In the genomic region with DNA sequence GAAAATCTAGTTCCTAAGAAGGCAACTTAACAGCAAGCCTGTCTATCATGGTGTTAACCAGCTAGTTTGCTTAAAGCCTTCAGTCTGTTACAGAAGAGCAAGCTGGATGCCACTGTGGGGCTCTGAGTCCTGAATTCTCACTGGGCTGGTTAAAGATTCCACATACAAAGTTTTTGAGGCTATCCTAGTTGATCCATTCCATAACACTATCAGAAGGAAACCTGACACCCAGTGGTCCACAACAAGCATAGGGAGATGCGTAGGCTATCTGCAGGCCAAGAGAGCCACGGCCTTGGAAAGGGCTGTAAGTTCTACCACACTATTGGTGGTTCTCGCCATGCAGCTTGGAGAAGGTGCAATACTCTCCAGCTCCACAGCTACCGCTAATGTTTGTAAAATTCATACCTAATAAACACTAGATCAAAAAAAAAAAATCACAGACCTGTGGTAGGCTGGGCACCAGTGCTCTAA, we compare ENCODE assay signal across 2 cellular contexts.
TF ChIP-seq lines count a peak whose summit lies in the region.

No MANE protein-coding gene starts in this region.

TF ChIP-seq in SK-N-SH treated with all-trans-retinoic acid at 6 μM for 48 hours, 23 proteins besides CTCF, POLR2A, EP300 and RAD21:
- no peak for TF ChIP-seq ZFP30 (CRISPR knock-in tag; IDR thresholded peaks at IDR 0.05)
- TF ChIP-seq ZFP3 (CRISPR knock-in tag; IDR thresholded peaks at IDR 0.05): no peak
- TF ChIP-seq TCF4 (CRISPR knock-in tag; IDR thresholded peaks at IDR 0.05; ENCODE audit: borderline replicate concordance): no peak
- TF ChIP-seq ISL1 (CRISPR knock-in tag; IDR thresholded peaks at IDR 0.05): no peak
- TF ChIP-seq, protein P1, sequence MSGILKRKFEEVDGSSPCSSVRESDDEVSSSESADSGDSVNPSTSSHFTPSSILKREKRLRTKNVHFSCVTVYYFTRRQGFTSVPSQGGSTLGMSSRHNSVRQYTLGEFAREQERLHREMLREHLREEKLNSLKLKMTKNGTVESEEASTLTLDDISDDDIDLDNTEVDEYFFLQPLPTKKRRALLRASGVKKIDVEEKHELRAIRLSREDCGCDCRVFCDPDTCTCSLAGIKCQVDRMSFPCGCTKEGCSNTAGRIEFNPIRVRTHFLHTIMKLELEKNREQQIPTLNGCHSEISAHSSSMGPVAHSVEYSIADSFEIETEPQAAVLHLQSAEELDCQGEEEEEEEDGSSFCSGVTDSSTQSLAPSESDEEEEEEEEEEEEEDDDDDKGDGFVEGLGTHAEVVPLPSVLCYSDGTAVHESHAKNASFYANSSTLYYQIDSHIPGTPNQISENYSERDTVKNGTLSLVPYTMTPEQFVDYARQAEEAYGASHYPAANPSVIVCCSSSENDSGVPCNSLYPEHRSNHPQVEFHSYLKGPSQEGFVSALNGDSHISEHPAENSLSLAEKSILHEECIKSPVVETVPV (CRISPR knock-in tag; IDR thresholded peaks at IDR 0.05): no peak
- no peak for TF ChIP-seq RARB (CRISPR knock-in tag; IDR thresholded peaks at IDR 0.05)
- no peak for TF ChIP-seq BACH2 (CRISPR knock-in tag; IDR thresholded peaks at IDR 0.05; ENCODE audit: borderline replicate concordance)
- TF ChIP-seq ZNF70 (CRISPR knock-in tag; IDR thresholded peaks at IDR 0.05): no peak
- no peak for TF ChIP-seq TOX (CRISPR knock-in tag; IDR thresholded peaks at IDR 0.05; ENCODE audit: borderline replicate concordance)

TF ChIP-seq in SK-N-SH, 30 proteins besides CTCF, POLR2A, EP300 and RAD21:
- TF ChIP-seq, protein P2, sequence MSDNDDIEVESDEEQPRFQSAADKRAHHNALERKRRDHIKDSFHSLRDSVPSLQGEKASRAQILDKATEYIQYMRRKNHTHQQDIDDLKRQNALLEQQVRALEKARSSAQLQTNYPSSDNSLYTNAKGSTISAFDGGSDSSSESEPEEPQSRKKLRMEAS (IDR thresholded peaks at IDR 0.05; ENCODE audit: low read depth): no peak
- TF ChIP-seq RCOR1 (IDR thresholded peaks at IDR 0.05; ENCODE audit: low read length): no peak
- TF ChIP-seq, protein P3, sequence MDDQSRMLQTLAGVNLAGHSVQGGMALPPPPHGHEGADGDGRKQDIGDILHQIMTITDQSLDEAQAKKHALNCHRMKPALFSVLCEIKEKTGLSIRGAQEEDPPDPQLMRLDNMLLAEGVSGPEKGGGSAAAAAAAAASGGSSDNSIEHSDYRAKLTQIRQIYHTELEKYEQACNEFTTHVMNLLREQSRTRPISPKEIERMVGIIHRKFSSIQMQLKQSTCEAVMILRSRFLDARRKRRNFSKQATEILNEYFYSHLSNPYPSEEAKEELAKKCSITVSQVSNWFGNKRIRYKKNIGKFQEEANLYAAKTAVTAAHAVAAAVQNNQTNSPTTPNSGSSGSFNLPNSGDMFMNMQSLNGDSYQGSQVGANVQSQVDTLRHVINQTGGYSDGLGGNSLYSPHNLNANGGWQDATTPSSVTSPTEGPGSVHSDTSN (IDR thresholded peaks at IDR 0.05): no peak
- TF ChIP-seq, protein P4, sequence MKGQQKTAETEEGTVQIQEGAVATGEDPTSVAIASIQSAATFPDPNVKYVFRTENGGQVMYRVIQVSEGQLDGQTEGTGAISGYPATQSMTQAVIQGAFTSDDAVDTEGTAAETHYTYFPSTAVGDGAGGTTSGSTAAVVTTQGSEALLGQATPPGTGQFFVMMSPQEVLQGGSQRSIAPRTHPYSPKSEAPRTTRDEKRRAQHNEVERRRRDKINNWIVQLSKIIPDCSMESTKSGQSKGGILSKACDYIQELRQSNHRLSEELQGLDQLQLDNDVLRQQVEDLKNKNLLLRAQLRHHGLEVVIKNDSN (IDR thresholded peaks at IDR 0.05; ENCODE audit: borderline replicate concordance, low read depth): no peak
- no peak for TF ChIP-seq NRF1 (IDR thresholded peaks at IDR 0.05; ENCODE audit: low read depth, low read length)
- no peak for TF ChIP-seq TEAD4 (IDR thresholded peaks at IDR 0.05; ENCODE audit: borderline replicate concordance, insufficient read depth)
- no peak for TF ChIP-seq YY1 (IDR thresholded peaks at IDR 0.05; ENCODE audit: low read depth)
- TF ChIP-seq GATA2 (CRISPR knock-in tag; IDR thresholded peaks at IDR 0.05): no peak
- no peak for TF ChIP-seq GABPA (IDR thresholded peaks at IDR 0.05; ENCODE audit: low read depth)
- no peak for TF ChIP-seq NFIC (IDR thresholded peaks at IDR 0.05; ENCODE audit: borderline replicate concordance)
- no peak for TF ChIP-seq SIN3A (IDR thresholded peaks at IDR 0.05; ENCODE audit: borderline replicate concordance, low read depth, low read length)
- no peak for TF ChIP-seq RXRA (IDR thresholded peaks at IDR 0.05; ENCODE audit: borderline replicate concordance, low read depth)
- TF ChIP-seq MEF2A (IDR thresholded peaks at IDR 0.05; ENCODE audit: borderline replicate concordance, low read depth): no peak
- TF ChIP-seq, protein P5, sequence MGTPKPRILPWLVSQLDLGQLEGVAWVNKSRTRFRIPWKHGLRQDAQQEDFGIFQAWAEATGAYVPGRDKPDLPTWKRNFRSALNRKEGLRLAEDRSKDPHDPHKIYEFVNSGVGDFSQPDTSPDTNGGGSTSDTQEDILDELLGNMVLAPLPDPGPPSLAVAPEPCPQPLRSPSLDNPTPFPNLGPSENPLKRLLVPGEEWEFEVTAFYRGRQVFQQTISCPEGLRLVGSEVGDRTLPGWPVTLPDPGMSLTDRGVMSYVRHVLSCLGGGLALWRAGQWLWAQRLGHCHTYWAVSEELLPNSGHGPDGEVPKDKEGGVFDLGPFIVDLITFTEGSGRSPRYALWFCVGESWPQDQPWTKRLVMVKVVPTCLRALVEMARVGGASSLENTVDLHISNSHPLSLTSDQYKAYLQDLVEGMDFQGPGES (IDR thresholded peaks at IDR 0.05; ENCODE audit: low read depth, low read length): no peak
- no peak for TF ChIP-seq FOXJ3 (CRISPR knock-in tag; IDR thresholded peaks at IDR 0.05)
- no peak for TF ChIP-seq MXI1 (IDR thresholded peaks at IDR 0.05; ENCODE audit: low read depth, low read length)
- TF ChIP-seq, protein P6, sequence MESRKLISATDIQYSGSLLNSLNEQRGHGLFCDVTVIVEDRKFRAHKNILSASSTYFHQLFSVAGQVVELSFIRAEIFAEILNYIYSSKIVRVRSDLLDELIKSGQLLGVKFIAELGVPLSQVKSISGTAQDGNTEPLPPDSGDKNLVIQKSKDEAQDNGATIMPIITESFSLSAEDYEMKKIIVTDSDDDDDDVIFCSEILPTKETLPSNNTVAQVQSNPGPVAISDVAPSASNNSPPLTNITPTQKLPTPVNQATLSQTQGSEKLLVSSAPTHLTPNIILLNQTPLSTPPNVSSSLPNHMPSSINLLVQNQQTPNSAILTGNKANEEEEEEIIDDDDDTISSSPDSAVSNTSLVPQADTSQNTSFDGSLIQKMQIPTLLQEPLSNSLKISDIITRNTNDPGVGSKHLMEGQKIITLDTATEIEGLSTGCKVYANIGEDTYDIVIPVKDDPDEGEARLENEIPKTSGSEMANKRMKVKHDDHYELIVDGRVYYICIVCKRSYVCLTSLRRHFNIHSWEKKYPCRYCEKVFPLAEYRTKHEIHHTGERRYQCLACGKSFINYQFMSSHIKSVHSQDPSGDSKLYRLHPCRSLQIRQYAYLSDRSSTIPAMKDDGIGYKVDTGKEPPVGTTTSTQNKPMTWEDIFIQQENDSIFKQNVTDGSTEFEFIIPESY (IDR thresholded peaks at IDR 0.05; ENCODE audit: borderline replicate concordance, low read depth): no peak
- TF ChIP-seq TCF12 (IDR thresholded peaks at IDR 0.05): no peak
- TF ChIP-seq, protein P7, sequence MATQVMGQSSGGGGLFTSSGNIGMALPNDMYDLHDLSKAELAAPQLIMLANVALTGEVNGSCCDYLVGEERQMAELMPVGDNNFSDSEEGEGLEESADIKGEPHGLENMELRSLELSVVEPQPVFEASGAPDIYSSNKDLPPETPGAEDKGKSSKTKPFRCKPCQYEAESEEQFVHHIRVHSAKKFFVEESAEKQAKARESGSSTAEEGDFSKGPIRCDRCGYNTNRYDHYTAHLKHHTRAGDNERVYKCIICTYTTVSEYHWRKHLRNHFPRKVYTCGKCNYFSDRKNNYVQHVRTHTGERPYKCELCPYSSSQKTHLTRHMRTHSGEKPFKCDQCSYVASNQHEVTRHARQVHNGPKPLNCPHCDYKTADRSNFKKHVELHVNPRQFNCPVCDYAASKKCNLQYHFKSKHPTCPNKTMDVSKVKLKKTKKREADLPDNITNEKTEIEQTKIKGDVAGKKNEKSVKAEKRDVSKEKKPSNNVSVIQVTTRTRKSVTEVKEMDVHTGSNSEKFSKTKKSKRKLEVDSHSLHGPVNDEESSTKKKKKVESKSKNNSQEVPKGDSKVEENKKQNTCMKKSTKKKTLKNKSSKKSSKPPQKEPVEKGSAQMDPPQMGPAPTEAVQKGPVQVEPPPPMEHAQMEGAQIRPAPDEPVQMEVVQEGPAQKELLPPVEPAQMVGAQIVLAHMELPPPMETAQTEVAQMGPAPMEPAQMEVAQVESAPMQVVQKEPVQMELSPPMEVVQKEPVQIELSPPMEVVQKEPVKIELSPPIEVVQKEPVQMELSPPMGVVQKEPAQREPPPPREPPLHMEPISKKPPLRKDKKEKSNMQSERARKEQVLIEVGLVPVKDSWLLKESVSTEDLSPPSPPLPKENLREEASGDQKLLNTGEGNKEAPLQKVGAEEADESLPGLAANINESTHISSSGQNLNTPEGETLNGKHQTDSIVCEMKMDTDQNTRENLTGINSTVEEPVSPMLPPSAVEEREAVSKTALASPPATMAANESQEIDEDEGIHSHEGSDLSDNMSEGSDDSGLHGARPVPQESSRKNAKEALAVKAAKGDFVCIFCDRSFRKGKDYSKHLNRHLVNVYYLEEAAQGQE (IDR thresholded peaks at IDR 0.05; ENCODE audit: low read depth, low read length): no peak
- TF ChIP-seq SMC3 (IDR thresholded peaks at IDR 0.05; ENCODE audit: low read depth, low read length): no peak
